Comparison of ENCODE assay signal across 8 cellular contexts in the genomic region with DNA sequence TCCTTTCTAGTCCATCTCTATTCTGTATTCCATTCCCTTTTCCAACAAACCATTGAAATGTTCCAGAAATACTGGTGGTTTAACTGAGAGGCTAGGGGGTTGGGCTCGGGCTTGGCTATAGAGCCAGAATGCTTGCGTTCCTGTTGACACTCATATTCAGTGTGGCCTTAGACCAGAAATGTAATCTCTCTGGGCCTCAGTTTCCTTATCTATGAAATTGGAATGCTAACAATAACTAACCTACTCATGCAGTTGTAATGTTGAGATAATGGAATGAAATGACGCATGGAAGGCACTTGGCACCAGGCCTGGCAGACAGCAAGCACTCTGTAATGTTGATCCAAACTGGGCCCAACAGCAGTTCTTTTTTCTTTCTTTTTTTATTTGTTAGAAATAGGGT. TPM values are rescaled to one million over a fixed set of nuclear protein-coding genes. Genes with fewer than 3 reads are reported as not detected.
A peak's percentile ranks its signal among the peaks of the same experiment; 100 is the strongest.
DNase-seq lines count a peak whose midpoint lies in the region; ATAC-seq and TF ChIP-seq lines count a peak whose summit lies in the region.

No MANE protein-coding gene starts in this region.

- CTCF ChIA-PET in AG04450 (lab: Charles Lee), result no interaction called here

- H3K4me1 Mint-ChIP-seq in memory B cell (peaks cover 76% of the 10 kb centered on the region), progenitor cell of endocrine pancreas (ENCODE audit: low read depth) (no peaks in the 10 kb centered on the region)

- peaks cover 31% of the 10 kb centered on the region for H3K36me3 Mint-ChIP-seq in memory B cell
- peaks cover 2% of the 10 kb centered on the region for H3K36me3 Mint-ChIP-seq in progenitor cell of endocrine pancreas (ENCODE audit: insufficient read depth)

- peak overlapping the region; percentile 97 for H3K27ac Mint-ChIP-seq in memory B cell
- no peak overlapping the region for H3K27ac Mint-ChIP-seq in progenitor cell of endocrine pancreas

- H3K27me3 ChIP-seq in AG04450 (ENCODE audit: control insufficient read depth, insufficient read depth, low read length), result no peaks in the 10 kb centered on the region

- H3K4me3 ChIP-seq in AG04450 (ENCODE audit: low read depth, low read length), result no peak overlapping the region
- H3K4me3 ChIP-seq in choroid plexus epithelial cell (ENCODE audit: low read depth, low read length), result no peak overlapping the region

- H3K9me3 Mint-ChIP-seq in memory B cell (no peaks in the 10 kb centered on the region), progenitor cell of endocrine pancreas (ENCODE audit: low read depth) (no peaks in the 10 kb centered on the region)

- no peak overlapping the region for H3K4me3 Mint-ChIP-seq in memory B cell
- H3K4me3 Mint-ChIP-seq in progenitor cell of endocrine pancreas (ENCODE audit: low read depth), result no peak overlapping the region

- ATAC-seq in memory B cell (ENCODE audit: low read depth), result no peak
- no peak for ATAC-seq in GM19328 (IDR thresholded peaks at IDR 0.05; ENCODE audit: unreplicated experiment)
- ATAC-seq in HG02870 (IDR thresholded peaks at IDR 0.05; ENCODE audit: unreplicated experiment), result no peak

- H3K9me3 ChIP-seq in AG04450 (ENCODE audit: control insufficient read depth, insufficient read depth, low read length), result no peaks in the 10 kb centered on the region

- H3K27me3 Mint-ChIP-seq in memory B cell (no peaks in the 10 kb centered on the region), progenitor cell of endocrine pancreas (no peaks in the 10 kb centered on the region)

- in situ Hi-C loops in GM13976 (cut with MboI; ENCODE audit: low sequenced_read_pairs, unreplicated experiment), result no loop called here

- H3K27ac ChIP-seq in AG04450 (ENCODE audit: low read depth, low read length), result peak overlapping the region; percentile 94

- TF ChIP-seq CTCF in AG04450 (IDR thresholded peaks at IDR 0.05; ENCODE audit: low read depth, low read length), result no peak
- no peak for TF ChIP-seq CTCF in choroid plexus epithelial cell (conservative IDR thresholded peaks at IDR 0.05; ENCODE audit: low read depth, low read length)
- TF ChIP-seq CTCF in progenitor cell of endocrine pancreas (IDR thresholded peaks at IDR 0.05; ENCODE audit: unreplicated experiment), result no peak
- TF ChIP-seq CTCF in GM13976 (IDR thresholded peaks at IDR 0.05; ENCODE audit: borderline replicate concordance, control extremely low read depth, extremely low read depth, insufficient read depth, missing control alignments), result no peak

- POLR2A ChIA-PET in AG04450 (lab: Yijun Ruan, JAX), result interaction anchor here (1.1 kb wide), 1 partner anchor 27 kb away, joined by 6 read pairs; no protein-coding TSS in a partner anchor

- DNase-seq in AG04450 (ENCODE audit: low read depth, low spot score) (peak; percentile 90), LHCN-M2 (ENCODE audit: low read depth) (peak; percentile 67), choroid plexus epithelial cell (ENCODE audit: low read depth) (peak; percentile 97), memory B cell (ENCODE audit: low spot score in 2 of 2) (no peak), progenitor cell of endocrine pancreas (ENCODE audit: low spot score, unreplicated experiment) (no peak), GM13976 (ENCODE audit: low spot score) (no peak)

RNA-seq across cellular contexts. Expression of gene JADE2, which starts 26.8 kb away (rescaled TPM):
- 12.4 and 13.2 TPM in 2 replicates for polyA plus RNA-seq in AG04450 (2011; rRNA removed)
- 31.0 and 32.7 TPM in 2 replicates for polyA minus RNA-seq in AG04450 (2011; rRNA and poly(A)+ RNA removed)
- total RNA-seq in LHCN-M2 (2014; rRNA removed), result 34.0 and 34.4 TPM in 2 replicates
- polyA plus RNA-seq in LHCN-M2 (2012), result 12.3 TPM
- total RNA-seq in progenitor cell of endocrine pancreas, result 6.7 and 7.8 TPM in 2 replicates

Comparison
In these comparisons a context has a peak if more than half of its experiments do, and no peak if none do; other contexts are left out.
1. DNase-seq: peak in AG04450 (single experiment), LHCN-M2 (single experiment) and choroid plexus epithelial cell (single experiment); none in memory B cell (0 of 2), progenitor cell of endocrine pancreas (single experiment) and GM13976 (single experiment).